ENCODE assay signal across 1 cellular context in the genomic region with DNA sequence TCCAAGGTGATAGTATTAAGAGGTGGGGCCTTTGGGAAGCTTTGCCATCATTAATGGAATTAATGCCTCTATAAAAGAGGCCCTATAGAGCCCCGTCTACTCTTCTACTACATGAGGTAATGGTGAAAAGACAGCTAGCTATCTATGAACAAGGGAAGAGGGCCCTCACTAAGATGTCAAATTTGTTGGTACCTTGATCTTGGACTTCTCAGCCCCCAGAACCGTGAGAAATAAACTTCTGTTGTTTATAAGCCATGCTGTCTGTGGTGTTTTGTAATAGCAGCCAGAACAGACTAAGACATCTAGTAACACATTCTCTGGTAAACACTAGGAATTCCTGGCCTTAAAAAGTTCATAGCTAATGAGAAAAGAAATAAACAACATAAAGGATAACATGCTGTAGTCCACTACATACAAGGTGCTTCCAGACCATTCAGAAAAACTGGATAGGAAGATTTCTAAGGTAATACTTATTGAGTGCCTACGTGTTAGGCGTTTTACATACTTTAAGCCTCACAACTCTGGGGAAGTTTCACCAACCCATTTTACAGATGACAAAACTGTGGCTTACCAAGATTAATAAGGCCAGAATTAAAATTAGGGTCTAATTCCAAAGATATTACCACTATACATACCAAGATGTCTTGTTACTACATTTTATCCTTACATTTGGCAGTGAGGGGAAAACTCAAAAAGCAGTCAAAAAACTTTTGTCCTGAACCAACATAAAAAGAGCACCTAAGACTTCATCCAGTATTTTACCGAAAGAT.
TF ChIP-seq lines count a peak whose summit lies in the region.

No MANE protein-coding gene starts in this region.

TF ChIP-seq in GM23338, 12 proteins besides CTCF, POLR2A, EP300 and RAD21 (continued from another document):
- TF ChIP-seq, protein P1, sequence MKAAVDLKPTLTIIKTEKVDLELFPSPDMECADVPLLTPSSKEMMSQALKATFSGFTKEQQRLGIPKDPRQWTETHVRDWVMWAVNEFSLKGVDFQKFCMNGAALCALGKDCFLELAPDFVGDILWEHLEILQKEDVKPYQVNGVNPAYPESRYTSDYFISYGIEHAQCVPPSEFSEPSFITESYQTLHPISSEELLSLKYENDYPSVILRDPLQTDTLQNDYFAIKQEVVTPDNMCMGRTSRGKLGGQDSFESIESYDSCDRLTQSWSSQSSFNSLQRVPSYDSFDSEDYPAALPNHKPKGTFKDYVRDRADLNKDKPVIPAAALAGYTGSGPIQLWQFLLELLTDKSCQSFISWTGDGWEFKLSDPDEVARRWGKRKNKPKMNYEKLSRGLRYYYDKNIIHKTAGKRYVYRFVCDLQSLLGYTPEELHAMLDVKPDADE (IDR thresholded peaks at IDR 0.05): no peak
- TF ChIP-seq NANOG (IDR thresholded peaks at IDR 0.05; ENCODE audit: borderline replicate concordance) (no peak), JUNB (IDR thresholded peaks at IDR 0.05; ENCODE audit: unreplicated experiment) (no peak), POLR2AphosphoS5 (IDR thresholded peaks at IDR 0.05; ENCODE audit: low read depth) (no peak), ZNF114 (CRISPR knock-in tag; IDR thresholded peaks at IDR 0.05) (no peak), ZNF331 (CRISPR knock-in tag; IDR thresholded peaks at IDR 0.05; ENCODE audit: low read depth) (no peak)
- TF ChIP-seq, protein P2, sequence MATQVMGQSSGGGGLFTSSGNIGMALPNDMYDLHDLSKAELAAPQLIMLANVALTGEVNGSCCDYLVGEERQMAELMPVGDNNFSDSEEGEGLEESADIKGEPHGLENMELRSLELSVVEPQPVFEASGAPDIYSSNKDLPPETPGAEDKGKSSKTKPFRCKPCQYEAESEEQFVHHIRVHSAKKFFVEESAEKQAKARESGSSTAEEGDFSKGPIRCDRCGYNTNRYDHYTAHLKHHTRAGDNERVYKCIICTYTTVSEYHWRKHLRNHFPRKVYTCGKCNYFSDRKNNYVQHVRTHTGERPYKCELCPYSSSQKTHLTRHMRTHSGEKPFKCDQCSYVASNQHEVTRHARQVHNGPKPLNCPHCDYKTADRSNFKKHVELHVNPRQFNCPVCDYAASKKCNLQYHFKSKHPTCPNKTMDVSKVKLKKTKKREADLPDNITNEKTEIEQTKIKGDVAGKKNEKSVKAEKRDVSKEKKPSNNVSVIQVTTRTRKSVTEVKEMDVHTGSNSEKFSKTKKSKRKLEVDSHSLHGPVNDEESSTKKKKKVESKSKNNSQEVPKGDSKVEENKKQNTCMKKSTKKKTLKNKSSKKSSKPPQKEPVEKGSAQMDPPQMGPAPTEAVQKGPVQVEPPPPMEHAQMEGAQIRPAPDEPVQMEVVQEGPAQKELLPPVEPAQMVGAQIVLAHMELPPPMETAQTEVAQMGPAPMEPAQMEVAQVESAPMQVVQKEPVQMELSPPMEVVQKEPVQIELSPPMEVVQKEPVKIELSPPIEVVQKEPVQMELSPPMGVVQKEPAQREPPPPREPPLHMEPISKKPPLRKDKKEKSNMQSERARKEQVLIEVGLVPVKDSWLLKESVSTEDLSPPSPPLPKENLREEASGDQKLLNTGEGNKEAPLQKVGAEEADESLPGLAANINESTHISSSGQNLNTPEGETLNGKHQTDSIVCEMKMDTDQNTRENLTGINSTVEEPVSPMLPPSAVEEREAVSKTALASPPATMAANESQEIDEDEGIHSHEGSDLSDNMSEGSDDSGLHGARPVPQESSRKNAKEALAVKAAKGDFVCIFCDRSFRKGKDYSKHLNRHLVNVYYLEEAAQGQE (IDR thresholded peaks at IDR 0.05; ENCODE audit: unreplicated experiment): no peak
- TF ChIP-seq, protein P3, sequence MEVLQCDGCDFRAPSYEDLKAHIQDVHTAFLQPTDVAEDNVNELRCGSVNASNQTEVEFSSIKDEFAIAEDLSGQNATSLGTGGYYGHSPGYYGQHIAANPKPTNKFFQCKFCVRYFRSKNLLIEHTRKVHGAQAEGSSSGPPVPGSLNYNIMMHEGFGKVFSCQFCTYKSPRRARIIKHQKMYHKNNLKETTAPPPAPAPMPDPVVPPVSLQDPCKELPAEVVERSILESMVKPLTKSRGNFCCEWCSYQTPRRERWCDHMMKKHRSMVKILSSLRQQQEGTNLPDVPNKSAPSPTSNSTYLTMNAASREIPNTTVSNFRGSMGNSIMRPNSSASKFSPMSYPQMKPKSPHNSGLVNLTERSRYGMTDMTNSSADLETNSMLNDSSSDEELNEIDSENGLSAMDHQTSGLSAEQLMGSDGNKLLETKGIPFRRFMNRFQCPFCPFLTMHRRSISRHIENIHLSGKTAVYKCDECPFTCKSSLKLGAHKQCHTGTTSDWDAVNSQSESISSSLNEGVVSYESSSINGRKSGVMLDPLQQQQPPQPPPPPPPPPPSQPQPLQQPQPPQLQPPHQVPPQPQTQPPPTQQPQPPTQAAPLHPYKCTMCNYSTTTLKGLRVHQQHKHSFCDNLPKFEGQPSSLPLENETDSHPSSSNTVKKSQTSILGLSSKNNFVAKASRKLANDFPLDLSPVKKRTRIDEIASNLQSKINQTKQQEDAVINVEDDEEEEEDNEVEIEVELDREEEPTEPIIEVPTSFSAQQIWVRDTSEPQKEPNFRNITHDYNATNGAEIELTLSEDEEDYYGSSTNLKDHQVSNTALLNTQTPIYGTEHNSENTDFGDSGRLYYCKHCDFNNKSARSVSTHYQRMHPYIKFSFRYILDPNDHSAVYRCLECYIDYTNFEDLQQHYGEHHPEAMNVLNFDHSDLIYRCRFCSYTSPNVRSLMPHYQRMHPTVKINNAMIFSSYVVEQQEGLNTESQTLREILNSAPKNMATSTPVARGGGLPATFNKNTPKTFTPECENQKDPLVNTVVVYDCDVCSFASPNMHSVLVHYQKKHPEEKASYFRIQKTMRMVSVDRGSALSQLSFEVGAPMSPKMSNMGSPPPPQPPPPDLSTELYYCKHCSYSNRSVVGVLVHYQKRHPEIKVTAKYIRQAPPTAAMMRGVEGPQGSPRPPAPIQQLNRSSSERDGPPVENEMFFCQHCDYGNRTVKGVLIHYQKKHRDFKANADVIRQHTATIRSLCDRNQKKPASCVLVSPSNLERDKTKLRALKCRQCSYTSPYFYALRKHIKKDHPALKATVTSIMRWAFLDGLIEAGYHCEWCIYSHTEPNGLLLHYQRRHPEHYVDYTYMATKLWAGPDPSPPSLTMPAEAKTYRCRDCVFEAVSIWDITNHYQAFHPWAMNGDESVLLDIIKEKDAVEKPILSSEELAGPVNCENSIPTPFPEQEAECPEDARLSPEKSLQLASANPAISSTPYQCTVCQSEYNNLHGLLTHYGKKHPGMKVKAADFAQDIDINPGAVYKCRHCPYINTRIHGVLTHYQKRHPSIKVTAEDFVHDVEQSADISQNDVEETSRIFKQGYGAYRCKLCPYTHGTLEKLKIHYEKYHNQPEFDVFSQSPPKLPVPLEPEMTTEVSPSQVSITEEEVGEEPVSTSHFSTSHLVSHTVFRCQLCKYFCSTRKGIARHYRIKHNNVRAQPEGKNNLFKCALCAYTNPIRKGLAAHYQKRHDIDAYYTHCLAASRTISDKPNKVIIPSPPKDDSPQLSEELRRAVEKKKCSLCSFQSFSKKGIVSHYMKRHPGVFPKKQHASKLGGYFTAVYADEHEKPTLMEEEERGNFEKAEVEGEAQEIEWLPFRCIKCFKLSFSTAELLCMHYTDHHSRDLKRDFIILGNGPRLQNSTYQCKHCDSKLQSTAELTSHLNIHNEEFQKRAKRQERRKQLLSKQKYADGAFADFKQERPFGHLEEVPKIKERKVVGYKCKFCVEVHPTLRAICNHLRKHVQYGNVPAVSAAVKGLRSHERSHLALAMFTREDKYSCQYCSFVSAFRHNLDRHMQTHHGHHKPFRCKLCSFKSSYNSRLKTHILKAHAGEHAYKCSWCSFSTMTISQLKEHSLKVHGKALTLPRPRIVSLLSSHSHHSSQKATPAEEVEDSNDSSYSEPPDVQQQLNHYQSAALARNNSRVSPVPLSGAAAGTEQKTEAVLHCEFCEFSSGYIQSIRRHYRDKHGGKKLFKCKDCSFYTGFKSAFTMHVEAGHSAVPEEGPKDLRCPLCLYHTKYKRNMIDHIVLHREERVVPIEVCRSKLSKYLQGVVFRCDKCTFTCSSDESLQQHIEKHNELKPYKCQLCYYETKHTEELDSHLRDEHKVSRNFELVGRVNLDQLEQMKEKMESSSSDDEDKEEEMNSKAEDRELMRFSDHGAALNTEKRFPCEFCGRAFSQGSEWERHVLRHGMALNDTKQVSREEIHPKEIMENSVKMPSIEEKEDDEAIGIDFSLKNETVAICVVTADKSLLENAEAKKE (CRISPR knock-in tag; IDR thresholded peaks at IDR 0.05): no peak
